10 cellular contexts compared by ENCODE assay signal in genomic region chr19:15869109-15869555, GRCh38. TPM values are rescaled to one million over a fixed set of nuclear protein-coding genes. Genes with fewer than 3 reads are reported as not detected.
DNase-seq lines count a peak whose midpoint lies in the region; ATAC-seq and TF ChIP-seq lines count a peak whose summit lies in the region.
"Had no signal": no experiment of that assay in that cellular context is flagged by ENCODE, and none has a peak within 500 bp of the region (broad histone marks: within the 10 kb centered on the region; RNA-seq: fewer than 3 reads in every experiment).

No MANE protein-coding gene starts in this region.

- no peak overlapping the region for H3K4me3 ChIP-seq in epithelial cell of esophagus (ENCODE audit: low read length)

- H3K9me3 Mint-ChIP-seq in natural killer cell treated with Interleukin-12 subunit alpha and Interleukin-12 subunit beta and Interleukin-15 and Interleukin-18, amount 100 ng/mL, for 72 hours, result no peaks in the 10 kb centered on the region
- H3K9me3 Mint-ChIP-seq: dendritic cell treated with granulocyte-macrophage colony-stimulating factor and Interleukin-4, amounts not matched to agents 40 ng/mL and 50 ng/mL, for 4 days had no signal

- no peak overlapping the region for H3K4me3 Mint-ChIP-seq in natural killer cell treated with Interleukin-12 subunit alpha and Interleukin-12 subunit beta and Interleukin-15 and Interleukin-18, amount 100 ng/mL, for 72 hours
- H3K4me3 Mint-ChIP-seq: dendritic cell treated with granulocyte-macrophage colony-stimulating factor and Interleukin-4, amounts not matched to agents 40 ng/mL and 50 ng/mL, for 4 days had no signal

- peak; percentile 56 to 68 for ATAC-seq in natural killer cell treated with Interleukin-12 subunit alpha and Interleukin-12 subunit beta and Interleukin-15 and Interleukin-18, amount 100 ng/mL, for 72 hours
- ATAC-seq in GM18867 (IDR thresholded peaks at IDR 0.05; ENCODE audit: unreplicated experiment), result no peak
- no peak for ATAC-seq in GM18870 (IDR thresholded peaks at IDR 0.05; ENCODE audit: unreplicated experiment)

- H3K27ac Mint-ChIP-seq in natural killer cell treated with Interleukin-12 subunit alpha and Interleukin-12 subunit beta and Interleukin-15 and Interleukin-18, amount 100 ng/mL, for 72 hours, result no peak overlapping the region
- H3K27ac Mint-ChIP-seq: dendritic cell treated with granulocyte-macrophage colony-stimulating factor and Interleukin-4, amounts not matched to agents 40 ng/mL and 50 ng/mL, for 4 days had no signal

- DNase-seq in NCI-H748 (lab: John Stamatoyannopoulos, UW; ENCODE audit: unreplicated experiment) (peak; percentile 41), NCI-H748 treated with DMSO at 0.1 percent for 48 hours (lab: John Stamatoyannopoulos, UW) (no peak), NCI-H2029 (lab: John Stamatoyannopoulos, UW) (peak; percentile 92), epithelial cell of esophagus (ENCODE audit: low read depth) (peak; percentile 93)
- peak; percentile 47 for DNase-seq in activated CD4-positive, alpha-beta T cell treated with anti-CD3 and anti-CD28 coated beads for 48 hours
- DNase-seq in natural killer cell treated with Interleukin-12 subunit alpha and Interleukin-12 subunit beta and Interleukin-15 and Interleukin-18, amount 100 ng/mL, for 72 hours (ENCODE audit: low spot score), result no peak

- no peaks in the 10 kb centered on the region for H3K36me3 Mint-ChIP-seq in natural killer cell treated with Interleukin-12 subunit alpha and Interleukin-12 subunit beta and Interleukin-15 and Interleukin-18, amount 100 ng/mL, for 72 hours

- H3K4me1 Mint-ChIP-seq in natural killer cell treated with Interleukin-12 subunit alpha and Interleukin-12 subunit beta and Interleukin-15 and Interleukin-18, amount 100 ng/mL, for 72 hours (ENCODE audit: low read depth in 2 of 2), result peaks cover 3 to 6% of the 10 kb centered on the region in 2 donors

- peak; percentile 91 for TF ChIP-seq CTCF in epithelial cell of esophagus (IDR thresholded peaks at IDR 0.05; ENCODE audit: insufficient read depth, low read depth, low read length, missing control alignments)

- peaks cover 4 to 9% of the 10 kb centered on the region in 2 donors for H3K27me3 Mint-ChIP-seq in natural killer cell treated with Interleukin-12 subunit alpha and Interleukin-12 subunit beta and Interleukin-15 and Interleukin-18, amount 100 ng/mL, for 72 hours
- H3K27me3 Mint-ChIP-seq: dendritic cell treated with granulocyte-macrophage colony-stimulating factor and Interleukin-4, amounts not matched to agents 40 ng/mL and 50 ng/mL, for 4 days had no signal

RNA-seq across cellular contexts. Expression of gene CYP4F2, which starts 28.7 kb away (rescaled TPM):
- total RNA-seq in natural killer cell treated with Interleukin-12 subunit alpha and Interleukin-12 subunit beta and Interleukin-15 and Interleukin-18, amount 100 ng/mL, for 72 hours, result not detected
- total RNA-seq: urinary bladder had no signal

RNA-seq across cellular contexts. Expression of gene OR10H1, which starts 53.7 kb away (rescaled TPM):
- total RNA-seq in natural killer cell treated with Interleukin-12 subunit alpha and Interleukin-12 subunit beta and Interleukin-15 and Interleukin-18, amount 100 ng/mL, for 72 hours, result under 1 TPM; 0.07 to 0.20 TPM

Comparison
In these comparisons a context has a peak if more than half of its experiments do, and no peak if none do; other contexts are left out.
1. DNase-seq: peak in NCI-H748 (single experiment), NCI-H2029 (single experiment), activated CD4-positive, alpha-beta T cell treated with anti-CD3 and anti-CD28 coated beads for 48 hours (single experiment) and epithelial cell of esophagus (single experiment); none in NCI-H748 treated with DMSO at 0.1 percent for 48 hours (single experiment) and natural killer cell treated with Interleukin-12 subunit alpha and Interleukin-12 subunit beta and Interleukin-15 and Interleukin-18, amount 100 ng/mL, for 72 hours (single experiment).
2. ATAC-seq: peak in natural killer cell treated with Interleukin-12 subunit alpha and Interleukin-12 subunit beta and Interleukin-15 and Interleukin-18, amount 100 ng/mL, for 72 hours (2 of 2); none in GM18867 (single experiment) and GM18870 (single experiment).